ENCODE assay signal across 8 cellular contexts in the genomic region with DNA sequence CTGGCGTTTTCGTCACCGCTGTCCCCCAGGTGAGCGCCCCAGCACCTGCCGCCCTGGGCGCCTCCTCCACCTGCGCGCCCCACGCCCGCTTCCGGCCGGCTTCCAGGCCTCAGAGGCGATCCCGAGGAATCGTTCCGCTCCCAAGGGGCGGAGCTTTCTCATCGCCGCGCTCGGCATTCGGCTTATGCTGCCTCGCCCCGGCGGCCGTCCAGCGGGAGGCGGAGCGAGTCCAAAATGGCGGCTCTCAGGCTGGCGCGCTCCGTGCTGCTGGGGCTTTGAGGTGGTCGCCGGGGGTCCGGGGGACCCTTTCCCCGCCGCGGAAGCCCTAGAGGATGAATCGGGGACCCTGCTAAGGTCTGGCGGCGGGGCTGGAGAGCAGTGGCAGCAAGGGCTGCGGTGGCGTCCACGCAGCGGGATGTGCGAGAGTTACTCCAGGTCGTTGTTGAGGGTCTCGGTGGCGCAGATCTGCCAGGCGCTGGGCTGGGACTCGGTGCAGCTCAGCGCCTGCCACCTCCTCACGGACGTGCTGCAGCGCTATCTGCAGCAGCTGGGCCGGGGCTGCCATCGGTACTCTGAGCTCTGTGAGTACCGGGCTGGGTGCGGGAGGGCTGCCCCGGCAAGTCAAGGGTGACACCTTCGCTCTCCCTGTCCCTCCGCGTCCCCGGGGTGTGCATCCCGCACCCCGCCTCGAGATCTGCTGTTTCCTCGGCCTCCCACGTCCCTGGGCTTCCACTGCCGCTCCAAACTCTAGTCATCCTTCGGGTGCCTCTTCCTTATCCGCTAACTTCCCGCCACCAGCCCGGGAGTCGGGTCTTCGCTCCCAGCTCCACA. TPM values are rescaled to one million over a fixed set of nuclear protein-coding genes. Genes with fewer than 3 reads are reported as not detected.
A peak's percentile ranks its signal among the peaks of the same experiment; 100 is the strongest.
DNase-seq lines count a peak whose midpoint lies in the region; ATAC-seq and TF ChIP-seq lines count a peak whose summit lies in the region.

A gene with protein sequence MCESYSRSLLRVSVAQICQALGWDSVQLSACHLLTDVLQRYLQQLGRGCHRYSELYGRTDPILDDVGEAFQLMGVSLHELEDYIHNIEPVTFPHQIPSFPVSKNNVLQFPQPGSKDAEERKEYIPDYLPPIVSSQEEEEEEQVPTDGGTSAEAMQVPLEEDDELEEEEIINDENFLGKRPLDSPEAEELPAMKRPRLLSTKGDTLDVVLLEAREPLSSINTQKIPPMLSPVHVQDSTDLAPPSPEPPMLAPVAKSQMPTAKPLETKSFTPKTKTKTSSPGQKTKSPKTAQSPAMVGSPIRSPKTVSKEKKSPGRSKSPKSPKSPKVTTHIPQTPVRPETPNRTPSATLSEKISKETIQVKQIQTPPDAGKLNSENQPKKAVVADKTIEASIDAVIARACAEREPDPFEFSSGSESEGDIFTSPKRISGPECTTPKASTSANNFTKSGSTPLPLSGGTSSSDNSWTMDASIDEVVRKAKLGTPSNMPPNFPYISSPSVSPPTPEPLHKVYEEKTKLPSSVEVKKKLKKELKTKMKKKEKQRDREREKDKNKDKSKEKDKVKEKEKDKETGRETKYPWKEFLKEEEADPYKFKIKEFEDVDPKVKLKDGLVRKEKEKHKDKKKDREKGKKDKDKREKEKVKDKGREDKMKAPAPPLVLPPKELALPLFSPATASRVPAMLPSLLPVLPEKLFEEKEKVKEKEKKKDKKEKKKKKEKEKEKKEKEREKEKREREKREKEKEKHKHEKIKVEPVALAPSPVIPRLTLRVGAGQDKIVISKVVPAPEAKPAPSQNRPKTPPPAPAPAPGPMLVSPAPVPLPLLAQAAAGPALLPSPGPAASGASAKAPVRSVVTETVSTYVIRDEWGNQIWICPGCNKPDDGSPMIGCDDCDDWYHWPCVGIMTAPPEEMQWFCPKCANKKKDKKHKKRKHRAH (plus strand): TSS at position 211 of the 831 bp plus-strand sequence. CDS start 205 bp downstream, at position 416.

- H3K36me3 Mint-ChIP-seq in activated CD4-positive, alpha-beta T cell treated with anti-CD3 and anti-CD28 coated beads, Interleukin-2, amount 10 ng/mL, durations not matched to agents 24 days and 14 days (ENCODE audit: low read depth) = peaks cover 9% of the 10 kb centered on the region

- peak within 1 kb of the TSS; percentile 12 to 82 for H3K27ac ChIP-seq in coronary artery

- TF ChIP-seq CTCF in BJ (IDR thresholded peaks at IDR 0.05; ENCODE audit: insufficient read depth, low read depth, low read length) (no peak), coronary artery (IDR thresholded peaks at IDR 0.05) (no peak)

- POLR2A ChIA-PET in BJ (lab: Charles Lee) = no interaction called here

- H3K27me3 ChIP-seq in BJ (ENCODE audit: control insufficient read depth, insufficient read depth, low read length) = no peaks in the 10 kb centered on the region

- H3K27me3 Mint-ChIP-seq in activated CD4-positive, alpha-beta T cell treated with anti-CD3 and anti-CD28 coated beads, Interleukin-2, amount 10 ng/mL, durations not matched to agents 24 days and 14 days = peaks cover 19% of the 10 kb centered on the region

- DNase-seq in BJ (ENCODE audit: low read depth) (no peak), GM19238 (ENCODE audit: insufficient read length, low spot score) (peak; percentile 78), NCI-H510A (lab: John Stamatoyannopoulos, UW) (peak; percentile 62), coronary artery (ENCODE audit: low spot score) (peak; percentile 93), left kidney (ENCODE audit: low read depth, low spot score) (peak; percentile 96)
- peak; percentile 99 for DNase-seq in activated CD4-positive, alpha-beta T cell treated with anti-CD3 and anti-CD28 coated beads, Interleukin-2, amount 10 ng/mL, durations not matched to agents 24 days and 14 days
- peak; percentile 87 to 91 for DNase-seq in stimulated activated CD4-positive, alpha-beta T cell treated with anti-CD3 and anti-CD28 coated beads, Interleukin-1b, Interleukin-23, amount 100 ng/mL, for 4 hours (ENCODE audit: low read depth in 2 of 2)

- intact Hi-C loops in activated CD4-positive, alpha-beta T cell treated with anti-CD3 and anti-CD28 coated beads, Interleukin-2, amount 10 ng/mL, durations not matched to agents 24 days and 14 days (cut with micrococcal nuclease) = loop anchor here (1.0 to 5.0 kb wide), 3 partner anchors 30 to 294 kb away; a partner anchor contains a TSS

- peak within 1 kb of the TSS; percentile 88 for H3K27ac Mint-ChIP-seq in activated CD4-positive, alpha-beta T cell treated with anti-CD3 and anti-CD28 coated beads, Interleukin-2, amount 10 ng/mL, durations not matched to agents 24 days and 14 days

- H3K36me3 ChIP-seq in BJ (ENCODE audit: control insufficient read depth, insufficient read depth, low read length) = no peaks in the 10 kb centered on the region

- no peaks in the 10 kb centered on the region for H3K9me3 Mint-ChIP-seq in activated CD4-positive, alpha-beta T cell treated with anti-CD3 and anti-CD28 coated beads, Interleukin-2, amount 10 ng/mL, durations not matched to agents 24 days and 14 days

- ATAC-seq in HG03432 (IDR thresholded peaks at IDR 0.05; ENCODE audit: unreplicated experiment) = peak; percentile 91

- H3K4me3 ChIP-seq in BJ (ENCODE audit: low read depth, low read length) (peak within 1 kb of the TSS; percentile 98), coronary artery (peak within 1 kb of the TSS; percentile 100)

- H3K4me3 Mint-ChIP-seq in activated CD4-positive, alpha-beta T cell treated with anti-CD3 and anti-CD28 coated beads, Interleukin-2, amount 10 ng/mL, durations not matched to agents 24 days and 14 days = peak within 1 kb of the TSS; percentile 97

- CTCF ChIA-PET in BJ (lab: Yijun Ruan, JAX) = interaction anchor here (1.6 to 2.1 kb wide), 2 partner anchors 16 to 293 kb away, joined by 4 to 6 read pairs; no protein-coding TSS in a partner anchor

- H3K4me1 Mint-ChIP-seq in activated CD4-positive, alpha-beta T cell treated with anti-CD3 and anti-CD28 coated beads, Interleukin-2, amount 10 ng/mL, durations not matched to agents 24 days and 14 days = peaks cover 18% of the 10 kb centered on the region

RNA-seq across cellular contexts. Expression of the gene that starts here (rescaled TPM):
- polyA plus RNA-seq in BJ (2011; rRNA removed) = 1.7 and 1.8 TPM in 2 replicates
- polyA minus RNA-seq in BJ (2011; rRNA and poly(A)+ RNA removed) = 1.1 and 1.2 TPM in 2 replicates
- total RNA-seq in activated CD4-positive, alpha-beta T cell treated with anti-CD3 and anti-CD28 coated beads, Interleukin-2, amount 10 ng/mL, durations not matched to agents 24 days and 14 days = 15.1 and 15.9 TPM in 2 replicates
